ENCODE assay signal across 1 cellular context in genomic region chr18:11850821-11851155, GRCh38.
TF ChIP-seq lines count a peak whose summit lies in the region.

No MANE protein-coding gene starts in this region.

TF ChIP-seq in HepG2, 621 proteins besides CTCF, POLR2A, EP300 and RAD21 (continued from another document):
- 0 out of 2 replicates have a peak, but pooled peaks have one; percentile 61 for TF ChIP-seq ZNF558 (CRISPR knock-in tag; IDR thresholded peaks at IDR 0.05; ENCODE audit: borderline replicate concordance)
